Comparison of ENCODE assay signal across 16 cellular contexts in the genomic region with DNA sequence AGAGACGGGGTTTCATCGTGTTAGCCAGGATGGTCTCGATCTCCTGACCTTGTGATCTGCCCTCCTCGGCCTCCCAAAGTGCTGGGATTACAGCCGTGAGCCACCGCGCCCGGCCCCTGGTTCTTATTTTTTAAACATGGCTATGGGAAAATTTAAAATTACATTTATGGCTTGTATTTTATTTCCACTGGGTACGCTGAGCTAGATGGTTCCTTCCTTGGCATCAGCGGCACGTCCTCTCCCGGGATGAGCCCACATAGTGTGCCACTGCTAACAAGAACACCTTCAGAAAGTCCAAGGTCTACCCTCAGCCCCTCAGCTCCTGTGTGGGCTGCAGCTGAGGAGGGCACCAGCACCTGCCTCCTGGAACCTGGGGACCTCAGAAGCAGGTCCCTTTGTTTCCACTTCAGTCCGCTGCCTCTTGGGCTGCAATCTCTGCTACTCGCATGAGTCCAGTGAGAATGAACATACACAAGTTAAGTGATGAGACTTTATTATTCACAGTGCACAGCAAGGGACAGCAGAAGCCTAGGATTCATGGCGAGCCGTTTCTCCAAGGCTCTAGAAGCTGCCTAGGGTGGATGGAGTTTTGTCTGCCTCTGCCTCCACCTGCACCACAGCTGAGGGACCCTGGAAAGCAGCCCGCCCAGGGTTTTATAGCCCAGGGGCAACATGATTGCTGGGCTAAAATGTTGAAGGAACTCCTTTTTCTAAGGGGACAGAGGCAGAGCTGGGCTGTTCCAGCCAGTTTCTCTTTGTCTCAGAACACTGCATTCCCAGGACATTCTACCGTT.
"Had no signal": no experiment of that assay in that cellular context is flagged by ENCODE, and none has a peak within 500 bp of the region (broad histone marks: within the 10 kb centered on the region; RNA-seq: fewer than 3 reads in every experiment).

No MANE protein-coding gene starts in this region.

- FAIRE-seq: colon, endothelial cell of umbilical vein, urothelium cell line had no signal

- H3K36me3 ChIP-seq: transverse colon had no signal

- H3K4me3 ChIP-seq: testis, transverse colon had no signal

- ATAC-seq: foreskin keratinocyte; stimulated activated memory B cell treated with anti-CD40 and anti-IgM and Interleukin-4, amounts not matched to agents 10 μg/mL and 1 μg/mL and 100 μg/mL, for 72 hours had no signal

- H3K9me3 ChIP-seq: testis, transverse colon had no signal

- H3K4me1 ChIP-seq: foreskin keratinocyte, parathyroid adenoma, testis, transverse colon had no signal

- DNase-seq: cerebellar nuclear complex; dermis blood vessel endothelial cell; erythroblast; foreskin keratinocyte; hippocampal formation; kidney glomerular epithelial cell; stimulated activated CD4-positive, alpha-beta T cell treated with anti-CD3 and anti-CD28 coated beads, Interleukin-15, amount 100 ng/mL, for 24 hours; stimulated activated CD4-positive, alpha-beta T cell treated with anti-CD3 and anti-CD28 coated beads, Interleukin-1b, Interleukin-23, amount 100 ng/mL, for 48 hours; stimulated activated CD4-positive, alpha-beta T cell treated with anti-CD3 and anti-CD28 coated beads, Interleukin-4, amount 100 ng/mL, for 24 hours; testis; transverse colon had no signal

- H3K27ac ChIP-seq: foreskin keratinocyte, parathyroid adenoma, testis, transverse colon had no signal

- H3K27me3 ChIP-seq: foreskin keratinocyte, testis had no signal
